23 cellular contexts compared by ENCODE assay signal in genomic region chr12:57263096-57263495, GRCh38. TPM values are rescaled to one million over a fixed set of nuclear protein-coding genes. Genes with fewer than 3 reads are reported as not detected.
"Had no signal": no experiment of that assay in that cellular context is flagged by ENCODE, and none has a peak within 500 bp of the region (broad histone marks: within the 10 kb centered on the region; RNA-seq: fewer than 3 reads in every experiment).

No MANE protein-coding gene starts in this region.

- H3K36me3 Mint-ChIP-seq: natural killer cell had no signal

- H3K4me1 ChIP-seq: breast epithelium had no signal

- H3K36me3 ChIP-seq: breast epithelium had no signal

- H3K27me3 Mint-ChIP-seq: activated naive CD8-positive, alpha-beta T cell treated with anti-CD3 and anti-CD28 coated beads for 36 hours; central memory CD8-positive, alpha-beta T cell; stimulated activated naive CD8-positive, alpha-beta T cell treated with anti-CD3 and anti-CD28 coated beads, Interleukin-15, amount 100 ng/mL, for 72 hours; T-cell had no signal

- H3K27ac Mint-ChIP-seq: natural killer cell; stimulated activated effector memory CD8-positive, alpha-beta T cell treated with anti-CD3 and anti-CD28 coated beads, Interleukin-12 subunit alpha, Interleukin-12 subunit beta, amount 100 ng/mL, for 72 hours; T-cell; T-helper 2 cell treated with Interferon-gamma antibody and Interleukin-4, amounts not matched to agents 5 μg/mL and 100 μg/mL, for 36 hours had no signal

- H3K27ac ChIP-seq: breast epithelium, esophagus muscularis mucosa, gastroesophageal sphincter, pancreas, tibial artery, VCaP had no signal

- H3K27me3 ChIP-seq: breast epithelium, esophagus muscularis mucosa, gastroesophageal sphincter, pancreas, tibial artery had no signal

- H3K4me1 Mint-ChIP-seq: central memory CD8-positive, alpha-beta T cell; T-cell had no signal

- H3K4me3 ChIP-seq: breast epithelium, esophagus muscularis mucosa, gastroesophageal sphincter, lung, pancreas, tibial artery had no signal

- H3K9me3 Mint-ChIP-seq: activated naive CD8-positive, alpha-beta T cell treated with anti-CD3 and anti-CD28 coated beads for 36 hours; activated T-cell treated with anti-CD3 and anti-CD28 coated beads, Interleukin-2, amount 50 U/mL, for 4 hours; activated T-helper 2 cell treated with anti-CD3 and anti-CD28 coated beads, Interferon-gamma antibody, Interleukin-2, Interleukin-4, amounts not matched to agents 10 μg/mL and 5 μg/mL and 100 μg/mL, durations not matched to agents 14 hours and 24 hours and 36 hours; central memory CD8-positive, alpha-beta T cell; natural killer cell; stimulated activated effector memory CD8-positive, alpha-beta T cell treated with anti-CD3 and anti-CD28 coated beads, Interleukin-12 subunit alpha, Interleukin-12 subunit beta, amount 100 ng/mL, for 72 hours; stimulated activated naive CD8-positive, alpha-beta T cell treated with anti-CD3 and anti-CD28 coated beads, Interleukin-15, amount 100 ng/mL, for 72 hours; T-cell; T-helper 2 cell treated with Interferon-gamma antibody and Interleukin-4, amounts not matched to agents 5 μg/mL and 100 μg/mL, for 36 hours had no signal

- H3K4me3 Mint-ChIP-seq: activated naive CD8-positive, alpha-beta T cell treated with anti-CD3 and anti-CD28 coated beads for 36 hours; activated T-cell treated with anti-CD3 and anti-CD28 coated beads, Interleukin-2, amount 50 U/mL, for 4 hours; central memory CD8-positive, alpha-beta T cell; natural killer cell; stimulated activated effector memory CD8-positive, alpha-beta T cell treated with anti-CD3 and anti-CD28 coated beads, Interleukin-12 subunit alpha, Interleukin-12 subunit beta, amount 100 ng/mL, for 72 hours; stimulated activated naive CD8-positive, alpha-beta T cell treated with anti-CD3 and anti-CD28 coated beads, Interleukin-15, amount 100 ng/mL, for 72 hours; T-cell; T-helper 2 cell treated with Interferon-gamma antibody and Interleukin-4, amounts not matched to agents 5 μg/mL and 100 μg/mL, for 36 hours had no signal

- DNase-seq: activated CD4-positive, CD25-positive, alpha-beta regulatory T cell treated with anti-CD3 and anti-CD28 coated beads, Interleukin-2, amount 50 U/mL, for 72 hours; activated CD8-positive, alpha-beta memory T cell treated with anti-CD3 and anti-CD28 coated beads, Interleukin-2, amount 50 U/mL, for 48 hours; activated naive CD4-positive, alpha-beta T cell treated with Interleukin-2 at 50 U/mL for 16 hours; activated T-cell treated with anti-CD3 and anti-CD28 coated beads, Interleukin-2, amount 50 U/mL, for 4 hours; effector memory CD4-positive, alpha-beta T cell; natural killer cell; pancreas; right cardiac atrium; stimulated activated CD4-positive, alpha-beta T cell treated with anti-CD3 and anti-CD28 coated beads, Interleukin-2, amount 100 ng/mL, for 24 hours; stimulated activated naive CD8-positive, alpha-beta T cell treated with anti-CD3 and anti-CD28 coated beads, Interleukin-15, amount 100 ng/mL, for 72 hours; T-cell; tibial artery had no signal

- ATAC-seq: natural killer cell had no signal

- H3K9me3 ChIP-seq: breast epithelium, esophagus muscularis mucosa, gastroesophageal sphincter, pancreas, tibial artery had no signal

RNA-seq across cellular contexts. Expression of gene NXPH4, which starts 46.5 kb away (rescaled TPM):
- total RNA-seq: esophagus muscularis mucosa, ureter had no signal
